ENCODE assay signal across 8 cellular contexts in the genomic region with DNA sequence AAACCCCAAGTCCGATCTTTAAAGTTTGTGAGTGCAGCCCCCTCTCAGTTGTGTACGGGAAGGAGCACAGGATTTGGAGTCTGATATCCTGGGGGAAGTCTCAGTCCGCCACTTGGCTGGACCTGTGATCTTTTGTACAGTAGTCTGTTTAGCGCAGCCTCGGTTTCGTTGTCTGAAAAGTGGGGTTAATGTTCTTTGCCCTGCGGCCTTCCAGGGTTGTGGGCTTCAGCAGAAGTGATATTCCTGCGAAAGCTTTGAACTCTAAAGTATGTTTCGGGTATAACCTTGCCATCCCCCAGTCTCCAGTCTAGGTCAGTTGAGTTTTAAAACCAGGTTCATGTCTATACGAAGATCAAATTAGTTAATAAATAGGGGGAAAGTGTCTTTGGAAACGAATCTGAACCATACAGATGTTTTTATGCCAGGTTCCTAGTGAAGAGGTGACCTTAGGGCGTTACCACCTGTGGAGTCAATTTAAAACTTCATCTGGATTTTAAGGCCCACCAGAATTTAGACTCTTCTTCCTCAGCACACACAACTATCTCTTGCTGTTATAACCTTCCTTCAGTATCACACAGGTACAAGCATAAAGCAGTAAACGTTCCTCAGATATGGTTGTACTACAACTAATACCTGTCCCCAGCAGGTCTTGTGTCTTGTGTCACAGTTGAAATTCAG. TPM values are rescaled to one million over a fixed set of nuclear protein-coding genes. Genes with fewer than 3 reads are reported as not detected.
DNase-seq lines count a peak whose midpoint lies in the region; ATAC-seq and TF ChIP-seq lines count a peak whose summit lies in the region.

No MANE protein-coding gene starts in this region.

- H3K27me3 ChIP-seq in ascending aorta (no peaks in the 10 kb centered on the region), thyroid gland (no peaks in the 10 kb centered on the region)

- peaks cover 0 to 6% of the 10 kb centered on the region in 2 donors for H3K4me1 ChIP-seq in ascending aorta
- peaks cover 5 to 11% of the 10 kb centered on the region in 2 donors for H3K4me1 ChIP-seq in thyroid gland

- H3K27ac ChIP-seq in ascending aorta, result peak overlapping the region; percentile 81 to 86
- peak overlapping the region; percentile 88 to 93 (median 90) for H3K27ac ChIP-seq in thyroid gland

- no peaks in the 10 kb centered on the region for H3K36me3 ChIP-seq in ascending aorta
- H3K36me3 ChIP-seq in thyroid gland, result no peaks in the 10 kb centered on the region

- TF ChIP-seq POLR2A in thyroid gland (IDR thresholded peaks at IDR 0.05), result no peak

- DNase-seq in GM12865 (ENCODE audit: low read depth) (peak; percentile 32), ascending aorta (ENCODE audit: low spot score in 2 of 2) (no peak), left lobe of liver (ENCODE audit: low spot score) (no peak), thyroid gland (no peak), DMS79 treated with DMSO at 0.1 percent for 48 hours (lab: John Stamatoyannopoulos, UW) (no peak), DMS79 (lab: John Stamatoyannopoulos, UW) (no peak), NCI-H1694 treated with DMSO at 0.1 percent for 48 hours (lab: John Stamatoyannopoulos, UW) (no peak)

- intact Hi-C loops in ascending aorta (cut with DNase I), result loop anchor here (5.0 to 10.0 kb wide), 3 partner anchors 421 to 1599 kb away; partner anchors contain the start of genes COX15, CUTC, GOT1 and MARVELD1
- intact Hi-C loops in thyroid gland (cut with DNase I), result no loop called here

- no peak for TF ChIP-seq CTCF in GM12865 (IDR thresholded peaks at IDR 0.05; ENCODE audit: insufficient read depth, low read depth, low read length, missing control alignments)
- TF ChIP-seq CTCF in ascending aorta (IDR thresholded peaks at IDR 0.05), result no peak
- no peak for TF ChIP-seq CTCF in thyroid gland (IDR thresholded peaks at IDR 0.05)

- peak; percentile 0 for ATAC-seq in HG02610 (IDR thresholded peaks at IDR 0.05; ENCODE audit: unreplicated experiment)
- ATAC-seq in left lobe of liver, result peak; percentile 38

- WGBS in thyroid gland, 2 donors, result 28 to 30% methylated on average over 12 to 13 of the region's 13 CpGs

- no peaks in the 10 kb centered on the region for H3K9me3 ChIP-seq in ascending aorta
- H3K9me3 ChIP-seq in thyroid gland, result no peaks in the 10 kb centered on the region

- H3K4me3 ChIP-seq in GM12865 (ENCODE audit: low read depth, low read length) (peak overlapping the region; percentile 72), ascending aorta (peak overlapping the region; percentile 69 to 92), thyroid gland (replicated peaks in 1 of 3) (peak overlapping the region; percentile 76 to 96 (median 86))

RNA-seq across cellular contexts. Expression of gene R3HCC1L, which starts 0.9 kb away (rescaled TPM):
- 3.1 TPM for total RNA-seq in ascending aorta
- total RNA-seq in left lobe of liver, result 4.8 TPM
- total RNA-seq in thyroid gland, result 10 to 100 TPM; 15.9 to 20.3 (median 18.6) TPM
